In the genomic region with DNA sequence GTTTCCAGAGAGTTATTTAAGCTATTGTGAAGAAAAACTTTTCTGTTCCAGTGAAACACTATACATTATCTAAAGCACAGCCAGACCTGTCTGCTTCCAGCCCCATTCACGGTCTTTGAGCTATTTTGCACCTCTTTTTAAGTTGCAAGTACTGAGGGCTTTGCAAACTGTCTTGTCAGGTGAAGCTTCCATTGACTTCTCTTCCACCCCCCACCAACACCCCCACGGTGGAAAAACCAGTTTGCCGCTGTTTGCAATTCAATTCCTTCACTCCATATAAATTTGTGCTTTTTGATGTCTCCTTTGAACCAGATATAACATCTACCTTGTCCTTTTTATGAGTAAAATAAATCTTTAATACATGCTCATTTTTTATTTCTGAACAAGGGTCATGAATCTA, we compare ENCODE assay signal across 1 cellular context.
TF ChIP-seq lines count a peak whose summit lies in the region.

No MANE protein-coding gene starts in this region.

TF ChIP-seq in A549, 52 proteins besides CTCF, POLR2A, EP300 and RAD21:
- TF ChIP-seq PHF8 (IDR thresholded peaks at IDR 0.05; ENCODE audit: borderline replicate concordance, low read depth) (no peak), RFX5 (IDR thresholded peaks at IDR 0.05) (no peak), SREBF2 (IDR thresholded peaks at IDR 0.05) (no peak), MAZ (IDR thresholded peaks at IDR 0.05; ENCODE audit: borderline replicate concordance, low read depth, low read length) (no peak), EHMT2 (IDR thresholded peaks at IDR 0.05; ENCODE audit: low read depth) (no peak), POLR2AphosphoS2 (conservative IDR thresholded peaks at IDR 0.05; ENCODE audit: low read length) (no peak), TP53 (CRISPR knock-in tag; IDR thresholded peaks at IDR 0.05) (no peak), HDAC2 (IDR thresholded peaks at IDR 0.05) (no peak), JUNB (IDR thresholded peaks at IDR 0.05) (no peak), JUN (IDR thresholded peaks at IDR 0.05) (no peak), NFE2L2 (conservative IDR thresholded peaks at IDR 0.05; ENCODE audit: low read length) (no peak)
- TF ChIP-seq, protein P1, sequence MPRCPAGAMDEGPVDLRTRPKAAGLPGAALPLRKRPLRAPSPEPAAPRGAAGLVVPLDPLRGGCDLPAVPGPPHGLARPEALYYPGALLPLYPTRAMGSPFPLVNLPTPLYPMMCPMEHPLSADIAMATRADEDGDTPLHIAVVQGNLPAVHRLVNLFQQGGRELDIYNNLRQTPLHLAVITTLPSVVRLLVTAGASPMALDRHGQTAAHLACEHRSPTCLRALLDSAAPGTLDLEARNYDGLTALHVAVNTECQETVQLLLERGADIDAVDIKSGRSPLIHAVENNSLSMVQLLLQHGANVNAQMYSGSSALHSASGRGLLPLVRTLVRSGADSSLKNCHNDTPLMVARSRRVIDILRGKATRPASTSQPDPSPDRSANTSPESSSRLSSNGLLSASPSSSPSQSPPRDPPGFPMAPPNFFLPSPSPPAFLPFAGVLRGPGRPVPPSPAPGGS (IDR thresholded peaks at IDR 0.05) = no peak
